In the genomic region with DNA sequence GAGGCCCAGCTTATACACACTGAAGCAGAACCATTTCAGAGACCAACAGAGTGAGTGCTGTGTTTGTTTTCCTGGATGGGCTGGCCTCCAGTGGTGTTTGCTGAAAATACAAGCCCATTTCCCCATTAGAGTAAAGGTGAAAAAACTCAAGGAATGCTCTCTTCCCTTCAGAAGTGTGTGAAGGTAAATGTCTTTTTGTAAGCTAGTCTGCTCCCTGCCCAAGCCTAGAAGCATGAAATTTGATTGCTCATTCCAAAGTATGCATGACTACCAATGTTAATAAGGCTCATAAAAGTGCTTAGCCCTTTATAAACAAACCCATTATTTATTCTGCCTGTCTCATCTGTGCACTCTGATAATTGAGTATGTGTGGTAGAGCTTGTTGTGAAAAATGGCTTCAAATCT, we compare ENCODE assay signal across 12 cellular contexts. TPM values are rescaled to one million over a fixed set of nuclear protein-coding genes. Genes with fewer than 3 reads are reported as not detected.
DNase-seq lines count a peak whose midpoint lies in the region; FAIRE-seq and TF ChIP-seq lines count a peak whose summit lies in the region.
"Had no signal": no experiment of that assay in that cellular context is flagged by ENCODE, and none has a peak within 500 bp of the region (broad histone marks: within the 10 kb centered on the region; RNA-seq: fewer than 3 reads in every experiment).

No MANE protein-coding gene starts in this region.

- peaks cover 25% of the 10 kb centered on the region for H3K4me1 Mint-ChIP-seq in mesothelial cell of epicardium

- H3K27me3 Mint-ChIP-seq in mesothelial cell of epicardium (ENCODE audit: low read depth) = no peaks in the 10 kb centered on the region

- FAIRE-seq in HTR-8/SVneo (lab: Jason Lieb, UNC) (peak; percentile 23), bronchial epithelial cell (lab: Jason Lieb, UNC) (no peak)

- TF ChIP-seq CTCF in bronchial epithelial cell (IDR thresholded peaks at IDR 0.05; ENCODE audit: insufficient read depth, low read length, severe bottlenecking) = no peak
- TF ChIP-seq CTCF in mesothelial cell of epicardium (IDR thresholded peaks at IDR 0.05; ENCODE audit: unreplicated experiment) = no peak

- H3K27ac Mint-ChIP-seq in mesothelial cell of epicardium = peak overlapping the region; percentile 43

- no peaks in the 10 kb centered on the region for H3K36me3 ChIP-seq in bronchial epithelial cell (ENCODE audit: control insufficient read depth, insufficient read depth, low read length)
- H3K36me3 ChIP-seq: neutrophil had no signal

- no peaks in the 10 kb centered on the region for H3K36me3 Mint-ChIP-seq in mesothelial cell of epicardium

- no peaks in the 10 kb centered on the region for H3K9me3 Mint-ChIP-seq in mesothelial cell of epicardium

- H3K27me3 ChIP-seq in bronchial epithelial cell (ENCODE audit: control insufficient read depth, insufficient read depth, low read length) = no peaks in the 10 kb centered on the region
- H3K27me3 ChIP-seq: neutrophil had no signal

- in situ Hi-C loops in Caki2 (cut with HindIII; ENCODE audit: low pct_unique_long_range_greater_than_20kb, low sequenced_read_pairs) = no loop called here

- H3K4me3 ChIP-seq in bronchial epithelial cell (ENCODE audit: low read depth, low read length) = no peak overlapping the region

- DNase-seq in Caki2 (ENCODE audit: low read depth) (peak; percentile 77), HTR-8/SVneo (ENCODE audit: insufficient read length, low spot score) (no peak), bronchial epithelial cell (ENCODE audit: low read depth) (peak; percentile 65), mesothelial cell of epicardium (ENCODE audit: low spot score in 2 of 2, unreplicated experiment in 2 of 2) (no peak), germinal center (ENCODE audit: low spot score) (no peak), dedifferentiated amniotic fluid mesenchymal stem cell (ENCODE audit: extremely low spot score) (no peak), NCI-H524 (lab: John Stamatoyannopoulos, UW) (no peak), SHP77 treated with DMSO at 0.1 percent for 48 hours (lab: John Stamatoyannopoulos, UW) (no peak)
- DNase-seq: NCI-H146; stimulated activated CD4-positive, alpha-beta T cell treated with anti-CD3 and anti-CD28 coated beads, Interleukin-4, amount 100 ng/mL, for 4 hours had no signal

- H3K4me3 Mint-ChIP-seq in mesothelial cell of epicardium = no peak overlapping the region

RNA-seq across cellular contexts. Expression of a gene that starts 59.1 kb away (rescaled TPM):
- 52.7 and 53.6 TPM in 2 replicates for total RNA-seq in Caki2 (2014; rRNA removed; shearing (Covaris generic); ENCODE audit: low replicate concordance)
- total RNA-seq in bronchial epithelial cell (5.5 and 10.1 TPM in 2 replicates), mesothelial cell of epicardium (1.4 to 2.2 TPM (median 1.6 TPM) in 3 replicates)
- total RNA-seq: temporal lobe had no signal

Comparison
In these comparisons a context has a peak if more than half of its experiments do, and no peak if none do; other contexts are left out.
1. DNase-seq: peak in Caki2 (single experiment) and bronchial epithelial cell (single experiment); none in HTR-8/SVneo (single experiment), mesothelial cell of epicardium (0 of 2), germinal center (single experiment), dedifferentiated amniotic fluid mesenchymal stem cell (single experiment), NCI-H524 (0 of 2) and SHP77 treated with DMSO at 0.1 percent for 48 hours (single experiment).